16 cellular contexts compared by ENCODE assay signal in the genomic region with DNA sequence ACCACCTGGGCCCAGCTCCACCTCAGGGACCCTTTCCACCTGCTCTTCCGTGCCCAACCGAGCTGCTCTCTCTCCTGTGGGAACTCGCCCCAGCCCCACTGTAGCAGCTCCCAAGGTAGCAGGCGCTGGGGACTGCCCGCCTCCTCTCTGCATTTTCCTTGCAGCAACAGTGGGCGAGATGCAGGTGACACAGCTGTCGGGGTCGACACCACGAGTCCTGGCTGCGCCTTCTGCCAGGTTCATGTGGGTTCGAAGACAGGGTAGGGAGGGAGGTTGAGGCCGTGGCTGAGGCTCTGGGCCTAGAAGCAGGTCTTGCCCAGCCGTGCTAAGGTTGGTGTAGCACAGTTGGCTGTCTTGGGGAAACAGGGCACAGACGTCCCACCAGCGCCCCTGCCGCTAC.
DNase-seq lines count a peak whose midpoint lies in the region; ATAC-seq and TF ChIP-seq lines count a peak whose summit lies in the region.
"Had no signal": no experiment of that assay in that cellular context is flagged by ENCODE, and none has a peak within 500 bp of the region (broad histone marks: within the 10 kb centered on the region; RNA-seq: fewer than 3 reads in every experiment).

No MANE protein-coding gene starts in this region.

- no peaks in the 10 kb centered on the region for H3K36me3 ChIP-seq in Caco-2 (ENCODE audit: control insufficient read depth, insufficient read depth, low read length)
- no peaks in the 10 kb centered on the region for H3K36me3 ChIP-seq in endodermal cell (ENCODE audit: control insufficient read depth, insufficient read depth, low read length)
- no peaks in the 10 kb centered on the region for H3K36me3 ChIP-seq in mucosa of descending colon (ENCODE audit: low read depth)
- H3K36me3 ChIP-seq in SJCRH30: no peaks in the 10 kb centered on the region

- H3K27ac ChIP-seq in endodermal cell (ENCODE audit: low read depth, low read length) (no peak overlapping the region), SJCRH30 (no peak overlapping the region)

- H3K27me3 Mint-ChIP-seq in Caco-2 (ENCODE audit: insufficient read depth, unreplicated experiment) (no peaks in the 10 kb centered on the region), endodermal cell (ENCODE audit: insufficient read depth) (no peaks in the 10 kb centered on the region)
- H3K27me3 Mint-ChIP-seq in stimulated activated memory B cell treated with anti-CD40 and anti-IgM and Interleukin-4, amounts not matched to agents 10 μg/mL and 1 μg/mL and 100 μg/mL, for 72 hours: no peaks in the 10 kb centered on the region
- no peaks in the 10 kb centered on the region for H3K27me3 Mint-ChIP-seq in activated CD4-positive, alpha-beta memory T cell treated with anti-CD3 and anti-CD28 coated beads for 36 hours
- H3K27me3 Mint-ChIP-seq: B cell; CD4-positive, alpha-beta memory T cell had no signal

- no peak for TF ChIP-seq CTCF in Caco-2 (IDR thresholded peaks at IDR 0.05; ENCODE audit: insufficient read depth in 1 of 2, low read depth in 1 of 2, low read length in 1 of 2, severe bottlenecking in 1 of 2, unreplicated experiment in 1 of 2)
- TF ChIP-seq CTCF in endodermal cell (conservative IDR thresholded peaks at IDR 0.05): no peak
- TF ChIP-seq CTCF in mucosa of descending colon (IDR thresholded peaks at IDR 0.05): no peak

- DNase-seq in Caco-2: no peak
- peak; percentile 32 for DNase-seq in endodermal cell
- peak in 2 of 3 donors; percentile 27 to 50 for DNase-seq in mucosa of descending colon
- DNase-seq in SJCRH30: no peak
- no peak for DNase-seq in activated CD4-positive, alpha-beta memory T cell treated with anti-CD3 and anti-CD28 coated beads for 36 hours
- DNase-seq: ACHN; C1 segment of cervical spinal cord; CD4-positive, alpha-beta memory T cell; DMS153; DMS79 treated with DMSO at 0.1 percent for 48 hours; EL had no signal

- no peaks in the 10 kb centered on the region for H3K27me3 ChIP-seq in Caco-2 (replicated peaks; ENCODE audit: control insufficient read depth, insufficient read depth, low read length)
- H3K27me3 ChIP-seq in endodermal cell (ENCODE audit: control insufficient read depth, insufficient read depth, low read length, poor library complexity, severe bottlenecking): no peaks in the 10 kb centered on the region
- no peaks in the 10 kb centered on the region for H3K27me3 ChIP-seq in SJCRH30

- CTCF ChIA-PET in Caco-2 (lab: Charles Lee): no interaction called here
- CTCF ChIA-PET in activated CD4-positive, alpha-beta memory T cell treated with anti-CD3 and anti-CD28 coated beads for 36 hours (lab: Charles Lee): no interaction called here

- H3K9me3 ChIP-seq in Caco-2 (no peaks in the 10 kb centered on the region), endodermal cell (ENCODE audit: control insufficient read depth, low read length) (peaks cover 4% of the 10 kb centered on the region), mucosa of descending colon (no peaks in the 10 kb centered on the region), SJCRH30 (replicated peaks) (no peaks in the 10 kb centered on the region)

- no peak overlapping the region for H3K9ac ChIP-seq in endodermal cell (ENCODE audit: extremely low read depth, low read length, poor library complexity, severe bottlenecking)

- no peaks in the 10 kb centered on the region for H3K36me3 Mint-ChIP-seq in Caco-2 (ENCODE audit: insufficient read depth, unreplicated experiment)
- no peaks in the 10 kb centered on the region for H3K36me3 Mint-ChIP-seq in endodermal cell (ENCODE audit: low read depth)
- no peaks in the 10 kb centered on the region for H3K36me3 Mint-ChIP-seq in stimulated activated memory B cell treated with anti-CD40 and anti-IgM and Interleukin-4, amounts not matched to agents 10 μg/mL and 1 μg/mL and 100 μg/mL, for 72 hours
- H3K36me3 Mint-ChIP-seq in activated CD4-positive, alpha-beta memory T cell treated with anti-CD3 and anti-CD28 coated beads for 36 hours: no peaks in the 10 kb centered on the region
- H3K36me3 Mint-ChIP-seq: CD4-positive, alpha-beta memory T cell had no signal

- H3K9me3 Mint-ChIP-seq in Caco-2 (ENCODE audit: unreplicated experiment): no peaks in the 10 kb centered on the region
- H3K9me3 Mint-ChIP-seq in endodermal cell: no peaks in the 10 kb centered on the region
- H3K9me3 Mint-ChIP-seq in stimulated activated memory B cell treated with anti-CD40 and anti-IgM and Interleukin-4, amounts not matched to agents 10 μg/mL and 1 μg/mL and 100 μg/mL, for 72 hours: peaks cover 3% of the 10 kb centered on the region
- H3K9me3 Mint-ChIP-seq in activated CD4-positive, alpha-beta memory T cell treated with anti-CD3 and anti-CD28 coated beads for 36 hours: no peaks in the 10 kb centered on the region

- H3K4me1 ChIP-seq in Caco-2: peaks cover 21% of the 10 kb centered on the region
- H3K4me1 ChIP-seq in endodermal cell (ENCODE audit: control insufficient read depth, insufficient read depth, low read length): no peaks in the 10 kb centered on the region
- H3K4me1 ChIP-seq in mucosa of descending colon (ENCODE audit: low read depth): peaks cover 9% of the 10 kb centered on the region
- no peaks in the 10 kb centered on the region for H3K4me1 ChIP-seq in SJCRH30

- H3K27ac Mint-ChIP-seq in Caco-2 (ENCODE audit: unreplicated experiment): peak overlapping the region; percentile 39
- no peak overlapping the region for H3K27ac Mint-ChIP-seq in endodermal cell
- no peak overlapping the region for H3K27ac Mint-ChIP-seq in stimulated activated memory B cell treated with anti-CD40 and anti-IgM and Interleukin-4, amounts not matched to agents 10 μg/mL and 1 μg/mL and 100 μg/mL, for 72 hours
- no peak overlapping the region for H3K27ac Mint-ChIP-seq in activated CD4-positive, alpha-beta memory T cell treated with anti-CD3 and anti-CD28 coated beads for 36 hours
- H3K27ac Mint-ChIP-seq: B cell; CD4-positive, alpha-beta memory T cell had no signal

- H3K4me1 Mint-ChIP-seq in Caco-2 (ENCODE audit: low read depth, unreplicated experiment) (peaks cover 13% of the 10 kb centered on the region), endodermal cell (no peaks in the 10 kb centered on the region)
- H3K4me1 Mint-ChIP-seq in stimulated activated memory B cell treated with anti-CD40 and anti-IgM and Interleukin-4, amounts not matched to agents 10 μg/mL and 1 μg/mL and 100 μg/mL, for 72 hours: no peaks in the 10 kb centered on the region
- no peaks in the 10 kb centered on the region for H3K4me1 Mint-ChIP-seq in activated CD4-positive, alpha-beta memory T cell treated with anti-CD3 and anti-CD28 coated beads for 36 hours (ENCODE audit: low read depth)
- H3K4me1 Mint-ChIP-seq: B cell; CD4-positive, alpha-beta memory T cell had no signal

- POLR2A ChIA-PET in Caco-2 (lab: Charles Lee): no interaction called here
- POLR2A ChIA-PET in activated CD4-positive, alpha-beta memory T cell treated with anti-CD3 and anti-CD28 coated beads for 36 hours (lab: Charles Lee): no interaction called here

- no peak for ATAC-seq in mucosa of descending colon
- peak; percentile 39 for ATAC-seq in stimulated activated memory B cell treated with anti-CD40 and anti-IgM and Interleukin-4, amounts not matched to agents 10 μg/mL and 1 μg/mL and 100 μg/mL, for 72 hours
- ATAC-seq in HG03097 (IDR thresholded peaks at IDR 0.05; ENCODE audit: low FRiP score, unreplicated experiment): no peak
- ATAC-seq in GM19351 (IDR thresholded peaks at IDR 0.05; ENCODE audit: unreplicated experiment): no peak
- ATAC-seq: HCT116 had no signal

- H3K4me3 Mint-ChIP-seq in Caco-2 (ENCODE audit: unreplicated experiment) (no peak overlapping the region), endodermal cell (no peak overlapping the region)
- no peak overlapping the region for H3K4me3 Mint-ChIP-seq in stimulated activated memory B cell treated with anti-CD40 and anti-IgM and Interleukin-4, amounts not matched to agents 10 μg/mL and 1 μg/mL and 100 μg/mL, for 72 hours
- no peak overlapping the region for H3K4me3 Mint-ChIP-seq in activated CD4-positive, alpha-beta memory T cell treated with anti-CD3 and anti-CD28 coated beads for 36 hours
- H3K4me3 Mint-ChIP-seq: B cell; CD4-positive, alpha-beta memory T cell had no signal

- intact Hi-C loops in Caco-2 (cut with micrococcal nuclease; ENCODE audit: unreplicated experiment): no loop called here
- intact Hi-C loops in mucosa of descending colon (cut with DNase I, micrococcal nuclease): no loop called here
- intact Hi-C loops in activated CD4-positive, alpha-beta memory T cell treated with anti-CD3 and anti-CD28 coated beads for 36 hours (cut with micrococcal nuclease): no loop called here

- 95 to 100% methylated on average over 7 to 16 of the region's 16 CpGs for WGBS in endodermal cell (ENCODE audit: insufficient coverage in 1 of 2, insufficient read length in 1 of 2), 2 experiments

- BruUV-seq in Caco-2 (replicated peaks; lab: Mats Ljungman, UMichigan): no TSS peak

- no peak overlapping the region for H3K4me3 ChIP-seq in Caco-2 (ENCODE audit: low read depth, low read length)
- no peak overlapping the region for H3K4me3 ChIP-seq in endodermal cell (ENCODE audit: low read length)
- H3K4me3 ChIP-seq in mucosa of descending colon: no peak overlapping the region
- H3K4me3 ChIP-seq in SJCRH30: no peak overlapping the region

Comparison
In these comparisons a context has a peak if more than half of its experiments do, and no peak if none do; other contexts are left out.
1. DNase-seq: peak in endodermal cell (single experiment) and mucosa of descending colon (2 of 3); none in Caco-2 (0 of 2), SJCRH30 (0 of 2) and activated CD4-positive, alpha-beta memory T cell treated with anti-CD3 and anti-CD28 coated beads for 36 hours (single experiment).